8 cellular contexts compared by ENCODE assay signal in genomic region chr17:59892849-59893616, GRCh38. TPM values are rescaled to one million over a fixed set of nuclear protein-coding genes. Genes with fewer than 3 reads are reported as not detected.
A peak's percentile ranks its signal among the peaks of the same experiment; 100 is the strongest.
DNase-seq lines count a peak whose midpoint lies in the region; ATAC-seq and TF ChIP-seq lines count a peak whose summit lies in the region.

Gene RPS6KB1 (plus strand): TSS chr17:59893121. CDS start chr17:59893185, 64 bp downstream.
Gene TUBD1 (minus strand): TSS chr17:59892943. CDS start chr17:59891002, 1,941 bp downstream.

- intact Hi-C loops in CD8-positive, alpha-beta T cell (cut with DNase I, micrococcal nuclease) = loop anchor here (1.0 to 10.0 kb wide), 12 partner anchors 56 to 1378 kb away; partner anchors contain the start of genes DHX40 (in 2 of the 2), PTRH2 (in 2 of the 2), TRIM37 (in 2 of the 2) and VMP1 (in 2 of the 2)

- 0 to 1% methylated on average over 60 of the region's 60 CpGs for WGBS in lung, 2 donors

- no peaks in the 10 kb centered on the region for H3K9me3 Mint-ChIP-seq in CD8-positive, alpha-beta T cell

- no peaks in the 10 kb centered on the region for H3K27me3 Mint-ChIP-seq in CD8-positive, alpha-beta T cell (ENCODE audit: low read depth)

- peak within 1 kb of the TSS; percentile 89 for H3K27ac ChIP-seq in CD8-positive, alpha-beta T cell (ENCODE audit: low read depth, low read length)
- peak within 1 kb of the TSS; percentile 81 to 94 for H3K27ac ChIP-seq in lung (ENCODE audit: low read depth in 1 of 2, low read length in 1 of 2)

- POLR2A ChIA-PET in CD8-positive, alpha-beta T cell (lab: Charles Lee) = interaction anchor here (0.6 to 2.1 kb wide), 12 partner anchors 10 to 707 kb away, joined by 3 to 9 read pairs (median 4); partner anchors contain the start of genes PPM1D, PTRH2, RNFT1 and VMP1

- ATAC-seq in CD8-positive, alpha-beta T cell = peak; percentile 91
- peak; percentile 84 for ATAC-seq in GM19467 (IDR thresholded peaks at IDR 0.05; ENCODE audit: unreplicated experiment)
- peak; percentile 99 for ATAC-seq in lung (ENCODE audit: insufficient read depth, low FRiP score)

- no peaks in the 10 kb centered on the region for H3K9me3 ChIP-seq in CD8-positive, alpha-beta T cell (ENCODE audit: low read length)
- H3K9me3 ChIP-seq in lung (ENCODE audit: control insufficient read depth in 2 of 2, insufficient read depth in 1 of 2, low read length in 1 of 2) = no peaks in the 10 kb centered on the region

- no peak for TF ChIP-seq CTCF in CD8-positive, alpha-beta T cell (IDR thresholded peaks at IDR 0.05)
- TF ChIP-seq CTCF in lung (IDR thresholded peaks at IDR 0.05; ENCODE audit: control extremely low read depth, extremely low read depth) = no peak

- H3K27ac Mint-ChIP-seq in CD8-positive, alpha-beta T cell = peak within 1 kb of the TSS; percentile 100

- CTCF ChIA-PET in CD8-positive, alpha-beta T cell (lab: Charles Lee) = interaction anchor here (0.8 to 1.4 kb wide), 3 partner anchors 21 to 143 kb away, joined by 3 to 4 read pairs (median 3); no protein-coding TSS in a partner anchor

- H3K4me3 Mint-ChIP-seq in CD8-positive, alpha-beta T cell = peak within 1 kb of the TSS; percentile 100

- peak within 1 kb of the TSS; percentile 82 for H3K4me3 ChIP-seq in CD8-positive, alpha-beta T cell (ENCODE audit: low read depth, low read length)
- H3K4me3 ChIP-seq in lung = peak within 1 kb of the TSS; percentile 92

- H3K36me3 Mint-ChIP-seq in CD8-positive, alpha-beta T cell = peaks cover 41% of the 10 kb centered on the region

- peaks cover 56% of the 10 kb centered on the region for H3K4me1 Mint-ChIP-seq in CD8-positive, alpha-beta T cell (ENCODE audit: low read depth)

- H3K27me3 ChIP-seq in CD8-positive, alpha-beta T cell (ENCODE audit: insufficient read depth, low read length) = no peaks in the 10 kb centered on the region
- H3K27me3 ChIP-seq in lung (ENCODE audit: control insufficient read depth, insufficient read depth) = no peaks in the 10 kb centered on the region

- H3K36me3 ChIP-seq in CD8-positive, alpha-beta T cell (ENCODE audit: insufficient read depth, low read length) = no peaks in the 10 kb centered on the region
- peaks cover 0 to 3% of the 10 kb centered on the region in 2 donors for H3K36me3 ChIP-seq in lung (ENCODE audit: control insufficient read depth in 2 of 2, insufficient read depth in 2 of 2, low read length in 2 of 2)

- DNase-seq in CD8-positive, alpha-beta T cell = peak; percentile 94 to 98 (median 97)
- DNase-seq in HS-5 (ENCODE audit: low read depth) = peak; percentile 97
- DNase-seq in NK-92 treated with Interleukin-12 subunit alpha and Interleukin-12 subunit beta, amount 100 ng/mL, for 24 hours (lab: John Stamatoyannopoulos, UW) = peak; percentile 96
- DNase-seq in activated CD8-positive, alpha-beta memory T cell treated with anti-CD3 and anti-CD28 coated beads for 24 hours = peak; percentile 95
- peak; percentile 94 for DNase-seq in effector CD8-positive, alpha-beta T cell (lab: John Stamatoyannopoulos, UW)
- DNase-seq in lung (ENCODE audit: low spot score) = peak; percentile 97
- DNase-seq in stimulated activated CD4-positive, alpha-beta T cell treated with anti-CD3 and anti-CD28 coated beads, TNF-alpha, amount 100 ng/mL, for 4 hours (ENCODE audit: low read depth in 3 of 3) = peak; percentile 86 to 97 (median 95)

- peaks cover 37% of the 10 kb centered on the region for H3K4me1 ChIP-seq in CD8-positive, alpha-beta T cell (ENCODE audit: insufficient read depth, low read length)
- peaks cover 3% of the 10 kb centered on the region in 2 donors for H3K4me1 ChIP-seq in lung (ENCODE audit: control insufficient read depth in 2 of 2, insufficient read depth in 2 of 2, low read length in 2 of 2)

RNA-seq across cellular contexts. Expression of gene RPS6KB1, which starts in this region (rescaled TPM):
- total RNA-seq in CD8-positive, alpha-beta T cell = 100 to 1,000 TPM; 153 to 171 TPM
- total RNA-seq in lung = 10 to 100 TPM; 25.1 to 59.2 TPM
- 10 to 100 TPM in 1 of 2 donors, 1 to 10 TPM in 1; 8.7 to 10.0 TPM for polyA plus RNA-seq in lung

RNA-seq across cellular contexts. Expression of gene TUBD1, which starts in this region (rescaled TPM):
- 10 to 100 TPM in 1 of 2 experiments, 1 to 10 TPM in 1; 9.7 to 11.0 TPM for total RNA-seq in CD8-positive, alpha-beta T cell
- total RNA-seq in lung = 10 to 100 TPM in 1 of 2 donors, 1 to 10 TPM in 1; 5.7 to 15.3 TPM
- polyA plus RNA-seq in lung = 1 to 10 TPM; 4.8 to 5.1 TPM

Comparison
In these comparisons a context has a peak if more than half of its experiments do, and no peak if none do; other contexts are left out.
1. Peak in every context shown above with its lines: DNase-seq, ATAC-seq, H3K4me3 ChIP-seq and H3K27ac ChIP-seq.